ENCODE assay signal across 33 cellular contexts in the genomic region with DNA sequence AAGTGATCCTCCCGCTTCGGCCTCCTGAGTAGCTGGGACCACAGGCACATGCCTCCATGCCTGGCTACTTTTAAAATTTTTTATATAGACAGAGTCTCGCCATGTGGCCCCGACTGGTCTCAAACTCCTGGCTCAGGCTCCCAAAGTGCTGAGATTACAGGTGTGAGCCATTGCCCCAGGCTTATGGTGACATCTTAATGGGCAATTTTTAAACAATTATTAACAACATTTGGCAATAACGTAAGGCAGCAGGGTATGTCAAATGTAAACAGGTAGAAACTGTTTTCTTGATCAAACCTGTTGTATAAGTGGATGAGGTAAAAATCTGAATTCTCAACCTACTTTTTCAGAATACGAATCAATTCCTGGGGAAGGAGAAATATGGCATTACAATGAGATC.
"Had no signal": no experiment of that assay in that cellular context is flagged by ENCODE, and none has a peak within 500 bp of the region (broad histone marks: within the 10 kb centered on the region; RNA-seq: fewer than 3 reads in every experiment).

No MANE protein-coding gene starts in this region.

- H3K4me1 ChIP-seq: Peyer's patch, SJSA1 had no signal

- H3K9me3 ChIP-seq: MG63, Peyer's patch, SJSA1, SK-N-SH had no signal

- DNase-seq: activated CD4-positive, alpha-beta T cell treated with anti-CD3 and anti-CD28 coated beads for 36 hours; activated CD4-positive, alpha-beta T cell treated with anti-CD3 and anti-CD28 coated beads, Interleukin-2, amount 10 ng/mL, durations not matched to agents 7 days and 5 days; activated CD4-positive, alpha-beta T cell treated with anti-CD3 and anti-CD28 coated beads, Interleukin-2, amount 50 U/mL, for 48 hours; activated CD8-positive, alpha-beta T cell treated with anti-CD3 and anti-CD28 coated beads, Interleukin-2, amount 10 ng/mL, durations not matched to agents 7 days and 5 days; activated effector memory CD4-positive, alpha-beta T cell treated with Interleukin-2 at 50 U/mL for 16 hours; activated naive CD4-positive, alpha-beta T cell treated with anti-CD3 and anti-CD28 coated beads, Interleukin-2, amount 10 ng/mL, durations not matched to agents 7 days and 5 days; activated naive CD8-positive, alpha-beta T cell treated with anti-CD3 and anti-CD28 coated beads, Interleukin-2, amount 50 U/mL, for 24 hours; activated T-cell treated with anti-CD3 and anti-CD28 coated beads, Interleukin-2, amount 50 U/mL, for 4 hours; anterior cingulate cortex; brain microvascular endothelial cell; Karpas-422; KBM-7; MG63; MV-4-11; NCI-H1092; NCI-H146; NCI-H187; NCI-H2081; NCI-H2171 treated with DMSO at 0.1 percent for 48 hours; NCI-H2227 treated with DMSO at 0.1 percent for 48 hours; NCI-H446; NCI-H510A treated with DMSO at 0.1 percent for 48 hours; NCI-H526 treated with DMSO at 0.1 percent for 48 hours; PC-3; Peyer's patch; RPMI8226; SHP77 treated with DMSO at 0.1 percent for 48 hours; SK-N-SH had no signal

- H3K27ac ChIP-seq: brain microvascular endothelial cell, cardiac muscle cell, Peyer's patch, SJSA1 had no signal

- H3K9ac ChIP-seq: SK-N-SH had no signal

- ATAC-seq: activated CD4-positive, alpha-beta T cell treated with anti-CD3 and anti-CD28 coated beads for 36 hours; activated CD4-positive, CD25-positive, alpha-beta regulatory T cell treated with anti-CD3 and anti-CD28 coated beads, Interleukin-2, amount 50 U/mL, for 24 hours; activated CD8-positive, alpha-beta T cell treated with anti-CD3 and anti-CD28 coated beads, Interleukin-2, amount 10 ng/mL, durations not matched to agents 7 days and 5 days; activated naive CD8-positive, alpha-beta T cell treated with anti-CD3 and anti-CD28 coated beads, Interleukin-2, amount 50 U/mL, for 24 hours; activated T-cell treated with anti-CD3 and anti-CD28 coated beads, Interleukin-2, amount 50 U/mL, for 4 hours; PC-3; WTC11 had no signal

- H3K27me3 ChIP-seq: brain microvascular endothelial cell, cardiac muscle cell, MG63, Peyer's patch had no signal

- H3K4me3 ChIP-seq: cardiac muscle cell, MG63, Peyer's patch, SJSA1 had no signal

- FAIRE-seq: TTC549 had no signal
